ENCODE assay signal across 10 cellular contexts in genomic region chr1:41742219-41742618, GRCh38.
DNase-seq lines count a peak whose midpoint lies in the region; ATAC-seq, FAIRE-seq and TF ChIP-seq lines count a peak whose summit lies in the region.
"Had no signal": no experiment of that assay in that cellular context is flagged by ENCODE, and none has a peak within 500 bp of the region (broad histone marks: within the 10 kb centered on the region; RNA-seq: fewer than 3 reads in every experiment).

No MANE protein-coding gene starts in this region.

- DNase-seq in ACHN, result peak; percentile 77
- DNase-seq in EL, result peak; percentile 87
- peak; percentile 90 for DNase-seq in RPMI7951 (ENCODE audit: low read depth)
- peak; percentile 87 for DNase-seq in fibroblast of mammary gland (ENCODE audit: low read depth)
- no peak for DNase-seq in frontal cortex (ENCODE audit: low spot score in 2 of 2)
- no peak for DNase-seq in globus pallidus (ENCODE audit: low spot score)
- no peak for DNase-seq in mucosa of gallbladder (ENCODE audit: low spot score)
- DNase-seq: PC-9, stomach had no signal

- FAIRE-seq in frontal cortex (lab: Jason Lieb, UNC), result no peak

- H3K4me3 ChIP-seq in fibroblast of mammary gland (ENCODE audit: control insufficient read depth, low read depth, low read length), result no peak overlapping the region
- H3K4me3 ChIP-seq: PC-9, stomach had no signal

- no peak for TF ChIP-seq CTCF in fibroblast of mammary gland (conservative IDR thresholded peaks at IDR 0.05; ENCODE audit: control insufficient read depth, insufficient read depth, low read depth, low read length)

- in situ Hi-C loops in ACHN (cut with HindIII; ENCODE audit: low pct_ligation_motif_present, low pct_unique_long_range_greater_than_20kb, low sequenced_read_pairs), result no loop called here

- no peak for ATAC-seq in GM18519 (IDR thresholded peaks at IDR 0.05; ENCODE audit: low FRiP score, unreplicated experiment)

Comparison
In these comparisons a context has a peak if more than half of its experiments do, and no peak if none do; other contexts are left out.
1. DNase-seq: peak in ACHN (single experiment), EL (single experiment), RPMI7951 (single experiment) and fibroblast of mammary gland (single experiment); none in frontal cortex (0 of 2), globus pallidus (single experiment) and mucosa of gallbladder (single experiment).